1 cellular context compared by ENCODE assay signal in the genomic region with DNA sequence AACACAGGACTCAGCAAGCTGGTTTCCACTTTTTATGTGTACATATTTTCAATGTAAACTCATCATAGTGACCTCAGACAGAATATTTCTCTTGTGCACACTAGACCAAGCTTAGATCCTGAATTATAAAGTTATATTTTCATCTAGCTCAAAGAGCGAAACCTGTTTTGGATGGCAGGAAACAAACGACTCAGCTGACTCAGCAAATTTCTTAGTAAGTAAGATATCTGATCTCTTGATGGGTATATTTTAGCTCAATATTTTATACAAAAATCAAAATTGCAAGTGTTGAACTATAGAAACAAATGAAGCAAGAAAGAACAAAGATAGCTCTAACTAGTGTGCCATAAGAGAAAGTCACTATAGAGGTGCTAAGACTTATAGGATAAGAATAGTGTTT.
TF ChIP-seq lines count a peak whose summit lies in the region.

No MANE protein-coding gene starts in this region.

TF ChIP-seq in GM23338, 12 proteins besides CTCF, POLR2A, EP300 and RAD21 (continued from another document):
- TF ChIP-seq, protein P1, sequence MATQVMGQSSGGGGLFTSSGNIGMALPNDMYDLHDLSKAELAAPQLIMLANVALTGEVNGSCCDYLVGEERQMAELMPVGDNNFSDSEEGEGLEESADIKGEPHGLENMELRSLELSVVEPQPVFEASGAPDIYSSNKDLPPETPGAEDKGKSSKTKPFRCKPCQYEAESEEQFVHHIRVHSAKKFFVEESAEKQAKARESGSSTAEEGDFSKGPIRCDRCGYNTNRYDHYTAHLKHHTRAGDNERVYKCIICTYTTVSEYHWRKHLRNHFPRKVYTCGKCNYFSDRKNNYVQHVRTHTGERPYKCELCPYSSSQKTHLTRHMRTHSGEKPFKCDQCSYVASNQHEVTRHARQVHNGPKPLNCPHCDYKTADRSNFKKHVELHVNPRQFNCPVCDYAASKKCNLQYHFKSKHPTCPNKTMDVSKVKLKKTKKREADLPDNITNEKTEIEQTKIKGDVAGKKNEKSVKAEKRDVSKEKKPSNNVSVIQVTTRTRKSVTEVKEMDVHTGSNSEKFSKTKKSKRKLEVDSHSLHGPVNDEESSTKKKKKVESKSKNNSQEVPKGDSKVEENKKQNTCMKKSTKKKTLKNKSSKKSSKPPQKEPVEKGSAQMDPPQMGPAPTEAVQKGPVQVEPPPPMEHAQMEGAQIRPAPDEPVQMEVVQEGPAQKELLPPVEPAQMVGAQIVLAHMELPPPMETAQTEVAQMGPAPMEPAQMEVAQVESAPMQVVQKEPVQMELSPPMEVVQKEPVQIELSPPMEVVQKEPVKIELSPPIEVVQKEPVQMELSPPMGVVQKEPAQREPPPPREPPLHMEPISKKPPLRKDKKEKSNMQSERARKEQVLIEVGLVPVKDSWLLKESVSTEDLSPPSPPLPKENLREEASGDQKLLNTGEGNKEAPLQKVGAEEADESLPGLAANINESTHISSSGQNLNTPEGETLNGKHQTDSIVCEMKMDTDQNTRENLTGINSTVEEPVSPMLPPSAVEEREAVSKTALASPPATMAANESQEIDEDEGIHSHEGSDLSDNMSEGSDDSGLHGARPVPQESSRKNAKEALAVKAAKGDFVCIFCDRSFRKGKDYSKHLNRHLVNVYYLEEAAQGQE (IDR thresholded peaks at IDR 0.05; ENCODE audit: unreplicated experiment) = no peak
- TF ChIP-seq EZH2phosphoT487 (IDR thresholded peaks at IDR 0.05; ENCODE audit: unreplicated experiment) = no peak
